Comparison of ENCODE assay signal across 18 cellular contexts in the genomic region with DNA sequence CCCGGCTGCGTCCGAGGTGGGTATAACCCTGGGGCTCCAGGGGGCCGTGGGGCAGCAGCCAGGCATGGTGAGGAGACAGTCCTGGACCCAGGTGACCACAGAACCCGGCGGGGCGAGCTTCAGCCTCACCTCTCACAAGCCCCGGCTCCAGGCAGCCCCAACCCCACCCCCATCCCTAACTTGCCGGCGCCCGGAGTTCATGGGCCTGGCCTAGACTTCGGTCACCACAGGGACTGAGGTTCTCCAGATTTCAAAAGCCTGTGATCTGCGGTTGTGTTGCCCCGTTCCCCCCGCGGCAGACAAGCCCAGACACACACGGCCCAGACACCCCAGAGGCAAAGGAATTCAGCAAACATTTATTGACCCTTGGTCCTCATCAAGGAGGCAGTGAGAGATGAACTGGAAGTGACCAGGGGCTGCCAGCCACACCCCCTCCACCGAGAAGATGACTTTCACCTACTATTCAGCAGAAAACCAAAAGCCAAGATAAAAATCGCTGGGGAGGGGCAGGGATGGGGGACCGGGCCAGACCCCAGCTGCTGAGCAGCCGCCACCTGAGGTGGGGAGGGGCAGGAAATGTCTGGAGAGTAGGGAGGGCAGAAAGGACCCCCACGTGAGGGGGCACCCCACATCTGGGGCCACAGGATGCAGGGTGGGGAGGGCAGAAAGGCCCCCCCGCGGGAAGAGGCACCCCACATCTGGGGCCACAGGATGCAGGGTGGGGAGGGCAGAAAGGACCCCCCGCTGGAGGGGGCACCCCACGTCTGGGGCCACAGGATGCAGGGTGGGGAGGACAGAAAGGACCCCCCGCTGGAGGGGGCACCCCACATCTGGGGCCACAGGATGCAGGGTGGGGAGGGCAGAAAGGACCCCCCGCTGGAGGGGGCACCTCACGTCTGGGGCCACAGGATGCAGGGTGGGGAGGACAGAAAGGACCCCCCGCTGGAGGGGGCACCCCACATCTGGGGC. TPM values are rescaled to one million over a fixed set of nuclear protein-coding genes. Genes with fewer than 3 reads are reported as not detected.
A peak's percentile ranks its signal among the peaks of the same experiment; 100 is the strongest.
DNase-seq lines count a peak whose midpoint lies in the region; ATAC-seq, FAIRE-seq and TF ChIP-seq lines count a peak whose summit lies in the region.
"Had no signal": no experiment of that assay in that cellular context is flagged by ENCODE, and none has a peak within 500 bp of the region (broad histone marks: within the 10 kb centered on the region; RNA-seq: fewer than 3 reads in every experiment).

No MANE protein-coding gene starts in this region.

- peaks cover 8% of the 10 kb centered on the region; the same call in 2 of the 3 replicates for H3K79me2 ChIP-seq in K562 (ENCODE audit: control insufficient read depth, insufficient read depth, low read length)

- H3K4ac ChIP-seq in mesenchymal stem cell (ENCODE audit: low read depth in 1 of 2, low read length in 2 of 2) = no peak overlapping the region

- no peak overlapping the region for H3K14ac ChIP-seq in mesenchymal stem cell (ENCODE audit: low read length in 2 of 2)

- no peaks in the 10 kb centered on the region for H3K36me3 ChIP-seq in right atrium auricular region
- no peaks in the 10 kb centered on the region for H3K36me3 ChIP-seq in K562 (ENCODE audit: control insufficient read depth, insufficient read depth, low read length)
- H3K36me3 ChIP-seq in mesenchymal stem cell (ENCODE audit: control insufficient read depth in 1 of 2, insufficient read depth in 2 of 2, low read depth in 1 of 2, low read length in 2 of 2) = peaks cover 0 to 3% of the 10 kb centered on the region in 2 experiments
- no peaks in the 10 kb centered on the region for H3K36me3 ChIP-seq in upper lobe of right lung
- H3K36me3 ChIP-seq: Peyer's patch, stomach, vagina had no signal

- H3K23ac ChIP-seq in mesenchymal stem cell (ENCODE audit: low read length in 2 of 2) = no peak overlapping the region

- DNase-seq in Right ventricle myocardium inferior (ENCODE audit: missing footprints) = peak; percentile 63
- DNase-seq in right atrium auricular region (ENCODE audit: low spot score) = no peak
- peak in 1 of 4 experiments; percentile 16 for DNase-seq in K562 (ENCODE audit: extremely low read depth in 1 of 4, low spot score in 3 of 4)
- peak; percentile 47 for DNase-seq in mesenchymal stem cell
- peak; percentile 60 for DNase-seq in upper lobe of right lung
- DNase-seq in dedifferentiated amniotic fluid mesenchymal stem cell (ENCODE audit: extremely low spot score) = no peak
- DNase-seq in NCI-H1092 (lab: John Stamatoyannopoulos, UW) = no peak
- DNase-seq: activated CD4-positive, CD25-positive, alpha-beta regulatory T cell; activated CD8-positive, alpha-beta memory T cell treated with anti-CD3 and anti-CD28 coated beads, Interleukin-2, amount 50 U/mL, for 4 hours; central memory CD4-positive, alpha-beta T cell; NCI-H1436 treated with DMSO at 0.1 percent for 48 hours; Peyer's patch; stomach had no signal

- H2BK12ac ChIP-seq in mesenchymal stem cell (ENCODE audit: low read length in 2 of 2) = no peak overlapping the region

- H3K9ac ChIP-seq in K562 (ENCODE audit: insufficient read depth in 1 of 2, low read depth in 2 of 2, low read length in 2 of 2) (no peak overlapping the region), mesenchymal stem cell (ENCODE audit: low read length) (no peak overlapping the region)

- H3K9me3 ChIP-seq in right atrium auricular region = peaks cover 0 to 11% of the 10 kb centered on the region in 2 donors
- no peaks in the 10 kb centered on the region for H3K9me3 ChIP-seq in K562 (replicated peaks; ENCODE audit: control insufficient read depth, insufficient read depth, low read depth, low read length)
- peaks cover 5% of the 10 kb centered on the region for H3K9me3 ChIP-seq in mesenchymal stem cell (ENCODE audit: control insufficient read depth, low read length)
- no peaks in the 10 kb centered on the region for H3K9me3 ChIP-seq in upper lobe of right lung

- H2AK5ac ChIP-seq in mesenchymal stem cell (ENCODE audit: low read length, severe bottlenecking) = no peak overlapping the region

- H3K27ac ChIP-seq in right atrium auricular region = no peak overlapping the region
- H3K27ac ChIP-seq in K562 (ENCODE audit: extremely low read depth, low read depth, low read length) = no peak overlapping the region
- no peak overlapping the region for H3K27ac ChIP-seq in mesenchymal stem cell (ENCODE audit: low read length, poor library complexity, severe bottlenecking)
- no peak overlapping the region for H3K27ac ChIP-seq in upper lobe of right lung
- H3K27ac ChIP-seq: Peyer's patch, stomach, vagina had no signal

- TF ChIP-seq RAD21 in K562 (CRISPR knock-in tag; conservative IDR thresholded peaks at IDR 0.05 in 1 of 2, IDR thresholded peaks at IDR 0.05 in 1 of 2) = no peak

- no peaks in the 10 kb centered on the region for H3K9me1 ChIP-seq in K562 (ENCODE audit: control insufficient read depth, insufficient read depth, low read length)

- H3K4me2 ChIP-seq in K562 (ENCODE audit: insufficient read depth, low read length) = no peak overlapping the region
- no peak overlapping the region for H3K4me2 ChIP-seq in mesenchymal stem cell (ENCODE audit: low read length, poor library complexity, severe bottlenecking)

- TF ChIP-seq EP300 in K562 (IDR thresholded peaks at IDR 0.05; ENCODE audit: low read length) = no peak

- H3K18ac ChIP-seq in mesenchymal stem cell (ENCODE audit: low read depth in 1 of 2, low read length in 2 of 2) = peak overlapping the region in 1 of 2 experiments; percentile 0

- H3K79me1 ChIP-seq in mesenchymal stem cell (replicated peaks; ENCODE audit: low read length, poor library complexity, severe bottlenecking) = peaks cover under 1% of the 10 kb centered on the region

- POLR2A ChIA-PET in K562 (lab: Yijun Ruan, JAX) = interaction anchor here (0.7 to 1.9 kb wide), 4 partner anchors 9 to 13 kb away, joined by 4 to 8 read pairs (median 6); a partner anchor contains a TSS

- H4K8ac ChIP-seq in mesenchymal stem cell (ENCODE audit: low read length) = no peak overlapping the region

- CTCF ChIA-PET in K562 (lab: Yijun Ruan, JAX; ENCODE audit: low intra/inter-chr PET ratio) = no interaction called here

- no peaks in the 10 kb centered on the region for H3K27me3 ChIP-seq in right atrium auricular region
- H3K27me3 ChIP-seq in K562 (ENCODE audit: control insufficient read depth in 2 of 2, insufficient read depth in 2 of 2, low read length in 2 of 2) = peaks cover 0 to 8% of the 10 kb centered on the region in 2 experiments; a peak in 2 of 5 replicates
- H3K27me3 ChIP-seq in mesenchymal stem cell (ENCODE audit: control insufficient read depth in 1 of 2, insufficient read depth in 1 of 2, low read length in 2 of 2) = peaks cover 16 to 54% of the 10 kb centered on the region in 2 experiments
- peaks cover 30% of the 10 kb centered on the region for H3K27me3 ChIP-seq in upper lobe of right lung
- H3K27me3 ChIP-seq: vagina had no signal

- H2AFZ ChIP-seq in K562 (ENCODE audit: low read depth, low read length) (no peak overlapping the region), mesenchymal stem cell (ENCODE audit: low read depth, low read length) (no peak overlapping the region)

- H4K20me1 ChIP-seq in K562 (replicated peaks; ENCODE audit: control insufficient read depth, insufficient read depth, low read length) = peaks cover 9% of the 10 kb centered on the region; the same call in 1 of the 2 replicates

- H2BK120ac ChIP-seq in mesenchymal stem cell (ENCODE audit: low read depth, low read length) = no peak overlapping the region

- 11% methylated on average over 25 of the region's 30 CpGs for WGBS in K562 (ENCODE audit: insufficient coverage, low coverage, missing lambda C conversion rate)
- 56% methylated on average over 18 of the region's 30 CpGs for WGBS in mesenchymal stem cell

- H3K4me3 ChIP-seq in right atrium auricular region (no peak overlapping the region), K562 (no peak overlapping the region), mesenchymal stem cell (ENCODE audit: insufficient read depth in 1 of 2, low read depth in 1 of 2, low read length in 2 of 2) (no peak overlapping the region), upper lobe of right lung (no peak overlapping the region)
- H3K4me3 ChIP-seq: Peyer's patch, stomach, vagina had no signal

- no peak overlapping the region for H4K91ac ChIP-seq in mesenchymal stem cell (ENCODE audit: low read length)

- no peak for TF ChIP-seq POLR2A in K562 (conservative IDR thresholded peaks at IDR 0.05)
- TF ChIP-seq POLR2A in GM18505 (IDR thresholded peaks at IDR 0.05; ENCODE audit: borderline replicate concordance, extremely low read depth, insufficient read depth, insufficient read length) = no peak

- in situ Hi-C loops in K562 (cut with MboI) = no loop called here

- no peak for ATAC-seq in Right ventricle myocardium inferior
- no peak for ATAC-seq in K562
- no peak for ATAC-seq in upper lobe of right lung
- ATAC-seq in GM18505 (IDR thresholded peaks at IDR 0.05; ENCODE audit: unreplicated experiment) = no peak
- ATAC-seq: activated naive CD4-positive, alpha-beta T cell treated with anti-CD3 and anti-CD28 coated beads, Interleukin-2, amount 50 U/mL, for 72 hours; left lobe of liver had no signal

- FAIRE-seq in K562 (lab: Jason Lieb, UNC) = no peak

- TF ChIP-seq CTCF in right atrium auricular region (IDR thresholded peaks at IDR 0.05) (no peak), K562 (IDR thresholded peaks at IDR 0.05 in 2 of 3, conservative IDR thresholded peaks at IDR 0.05 in 1 of 3; ENCODE audit: insufficient read depth in 2 of 3, low read depth in 1 of 3, low read length in 3 of 3) (no peak), upper lobe of right lung (IDR thresholded peaks at IDR 0.05) (no peak)

- intact Hi-C loops in Right ventricle myocardium inferior (cut with DNase I) (no loop called here), K562 (cut with micrococcal nuclease) (no loop called here), upper lobe of right lung (cut with DNase I) (no loop called here)

- H3K4me1 ChIP-seq in right atrium auricular region (peaks cover 0 to 29% of the 10 kb centered on the region in 2 donors), K562 (replicated peaks in 1 of 2; ENCODE audit: control insufficient read depth in 2 of 2, insufficient read depth in 2 of 2, low read length in 2 of 2) (peaks cover 3 to 59% of the 10 kb centered on the region in 2 experiments; a peak in 4 of 5 replicates), mesenchymal stem cell (ENCODE audit: control insufficient read depth, insufficient read depth, low read depth, low read length) (peaks cover 30% of the 10 kb centered on the region), upper lobe of right lung (peaks cover 5% of the 10 kb centered on the region)

- BruUV-seq in K562 (replicated peaks; lab: Mats Ljungman, UMichigan) = no TSS peak

- no peak overlapping the region for H2BK15ac ChIP-seq in mesenchymal stem cell (ENCODE audit: low read depth, poor library complexity, severe bottlenecking)

- H2BK5ac ChIP-seq in mesenchymal stem cell (ENCODE audit: low read depth, low read length, poor library complexity, severe bottlenecking) = no peak overlapping the region

RNA-seq across cellular contexts. Expression of a gene that starts 3.9 kb away (rescaled TPM):
- total RNA-seq in Right ventricle myocardium inferior (36.7 TPM), right atrium auricular region (10 to 100 TPM; 31.8 to 68.4 TPM), K562 (2014; rRNA removed) (41.4 and 49.2 TPM in 2 replicates), K562 (2014; rRNA removed; fragmentation: Illumina TruSeq; extraction: Trizol) (0.25 TPM in 1 of 2 replicates, not detected in the other), K562 (2015; rRNA removed; fragmentation: Illumina TruSeq; extraction: Trizol) (1.9 TPM in 2 replicates), K562 (2021) (40.5 and 44.3 TPM in 2 replicates), upper lobe of right lung (26.8 TPM)
- total RNA-seq in K562 (2011; cell fraction: chromatin; rRNA removed; ENCODE audit: low replicate concordance) = 5.7 and 23.9 TPM in 2 replicates
- 54.5 and 57.7 TPM in 2 replicates for total RNA-seq in K562 (2011; cell fraction: nucleolus; rRNA removed)
- total RNA-seq in K562 (2011; cell fraction: nucleoplasm; rRNA removed) = 14.9 and 19.0 TPM in 2 replicates
- polyA plus RNA-seq in K562 (2011; rRNA removed) (5.3 and 10.4 TPM in 2 replicates), K562 (2014; fragmentation: Illumina TruSeq; extraction: Trizol) (0.21 and 0.61 TPM in 2 replicates), K562 (2014; fragmentation: Nextera tagmentation; extraction: Ambion mirVana) (not detected), K562 (2014; rRNA removed) (33.7 and 43.7 TPM in 2 replicates)
- 18.6 and 66.9 TPM in 2 replicates for polyA plus RNA-seq in K562 (2011; cell fraction: cytosol; rRNA removed)
- polyA plus RNA-seq in K562 (2011; cell fraction: nucleus; rRNA removed) = 86.7 and 173 TPM in 2 replicates
- 8.3 and 15.7 TPM in 2 replicates for polyA plus RNA-seq in K562 (2012)
- 0.21 TPM in 1 of 2 replicates, not detected in the other for polyA minus RNA-seq in K562 (2011; rRNA and poly(A)+ RNA removed)
- 3.6 and 11.6 TPM in 2 replicates for polyA minus RNA-seq in K562 (2011; cell fraction: cytosol; rRNA and poly(A)+ RNA removed)
- 7.2 and 11.6 TPM in 2 replicates for polyA minus RNA-seq in K562 (2011; cell fraction: nucleus; rRNA and poly(A)+ RNA removed)
- polyA plus RNA-seq in mesenchymal stem cell (2013, experiment 1 of 2) = 28.5 TPM
- polyA plus RNA-seq in mesenchymal stem cell (2013, experiment 2 of 2) = 25.8 TPM

RNA-seq across cellular contexts. Expression of a gene that starts 14.1 kb away (rescaled TPM):
- total RNA-seq in Right ventricle myocardium inferior (174 TPM), right atrium auricular region (10 to 100 TPM; 22.0 to 61.8 TPM), K562 (2014; rRNA removed) (not detected in 2 replicates), K562 (2014; rRNA removed; fragmentation: Illumina TruSeq; extraction: Trizol) (not detected in 2 replicates), K562 (2015; rRNA removed; fragmentation: Illumina TruSeq; extraction: Trizol) (not detected in 2 replicates), K562 (2021) (not detected in 2 replicates), upper lobe of right lung (0.35 TPM)
- total RNA-seq in K562 (2011; cell fraction: chromatin; rRNA removed; ENCODE audit: low replicate concordance) = 0.30 and 1.0 TPM in 2 replicates
- 0.39 and 0.67 TPM in 2 replicates for total RNA-seq in K562 (2011; cell fraction: nucleolus; rRNA removed)
- total RNA-seq in K562 (2011; cell fraction: nucleoplasm; rRNA removed) = 0.23 and 0.29 TPM in 2 replicates
- polyA plus RNA-seq in K562 (2011; rRNA removed) (0.04 TPM in 1 of 2 replicates, not detected in the other), K562 (2014; fragmentation: Illumina TruSeq; extraction: Trizol) (not detected in 2 replicates), K562 (2014; fragmentation: Nextera tagmentation; extraction: Ambion mirVana) (not detected), K562 (2014; rRNA removed) (not detected in 2 replicates)
- polyA plus RNA-seq in K562 (2011; cell fraction: cytosol; rRNA removed) = 0.06 TPM in 1 of 2 replicates, not detected in the other
- polyA plus RNA-seq in K562 (2011; cell fraction: nucleus; rRNA removed) = 0.18 and 0.25 TPM in 2 replicates
- 0.46 and 0.48 TPM in 2 replicates for polyA plus RNA-seq in K562 (2012)
- polyA minus RNA-seq in K562 (2011; rRNA and poly(A)+ RNA removed) = not detected in 2 replicates
- not detected in 2 replicates for polyA minus RNA-seq in K562 (2011; cell fraction: cytosol; rRNA and poly(A)+ RNA removed)
- polyA minus RNA-seq in K562 (2011; cell fraction: nucleus; rRNA and poly(A)+ RNA removed) = 0.33 TPM in 1 of 2 replicates, not detected in the other
- polyA plus RNA-seq in mesenchymal stem cell (2013, experiment 1 of 2) = not detected
- not detected for polyA plus RNA-seq in mesenchymal stem cell (2013, experiment 2 of 2)
- total RNA-seq: activated naive CD4-positive, alpha-beta T cell treated with anti-CD3 and anti-CD28 coated beads, Interleukin-2, amount 50 U/mL, for 72 hours; LHCN-M2; vagina had no signal

RNA-seq across cellular contexts. Expression of a gene that starts 17.3 kb away (rescaled TPM):
- total RNA-seq in Right ventricle myocardium inferior = 19.2 TPM
- total RNA-seq in right atrium auricular region = 10 to 100 TPM; 26.8 to 32.2 TPM
- total RNA-seq in K562 (2011; cell fraction: chromatin; rRNA removed; ENCODE audit: low replicate concordance) = 2.7 and 7.4 TPM in 2 replicates
- 13.3 and 15.0 TPM in 2 replicates for total RNA-seq in K562 (2011; cell fraction: nucleolus; rRNA removed)
- total RNA-seq in K562 (2011; cell fraction: nucleoplasm; rRNA removed) = 6.9 and 9.5 TPM in 2 replicates
- 58.3 and 70.7 TPM in 2 replicates for total RNA-seq in K562 (2014; rRNA removed)
- total RNA-seq in K562 (2014; rRNA removed; fragmentation: Illumina TruSeq; extraction: Trizol) = 0.40 and 0.54 TPM in 2 replicates
- 10.8 and 11.6 TPM in 2 replicates for total RNA-seq in K562 (2015; rRNA removed; fragmentation: Illumina TruSeq; extraction: Trizol)
- 31.1 and 32.5 TPM in 2 replicates for total RNA-seq in K562 (2021)
- 14.5 and 15.7 TPM in 2 replicates for polyA plus RNA-seq in K562 (2011; rRNA removed)
- 26.4 and 90.5 TPM in 2 replicates for polyA plus RNA-seq in K562 (2011; cell fraction: cytosol; rRNA removed)
- polyA plus RNA-seq in K562 (2011; cell fraction: nucleus; rRNA removed) = 11.7 and 19.4 TPM in 2 replicates
- 26.7 and 43.1 TPM in 2 replicates for polyA plus RNA-seq in K562 (2012)
- 2.6 and 12.8 TPM in 2 replicates for polyA plus RNA-seq in K562 (2014; fragmentation: Illumina TruSeq; extraction: Trizol)
- polyA plus RNA-seq in K562 (2014; fragmentation: Nextera tagmentation; extraction: Ambion mirVana) = 10 to 100 TPM in 1 of 2 experiments, 1 to 10 TPM in 1; 7.2 to 12.2 TPM
- 50.8 and 56.1 TPM in 2 replicates for polyA plus RNA-seq in K562 (2014; rRNA removed)
- 1.9 and 3.6 TPM in 2 replicates for polyA minus RNA-seq in K562 (2011; rRNA and poly(A)+ RNA removed)
- polyA minus RNA-seq in K562 (2011; cell fraction: cytosol; rRNA and poly(A)+ RNA removed) = 6.9 and 7.5 TPM in 2 replicates
- 1.9 and 5.0 TPM in 2 replicates for polyA minus RNA-seq in K562 (2011; cell fraction: nucleus; rRNA and poly(A)+ RNA removed)
- polyA plus RNA-seq in mesenchymal stem cell (2013, experiment 1 of 2) = 70.3 TPM
- polyA plus RNA-seq in mesenchymal stem cell (2013, experiment 2 of 2) = 75.0 TPM
- 93.6 TPM for total RNA-seq in upper lobe of right lung

RNA-seq across cellular contexts. Expression of a gene that starts 24.0 kb away (rescaled TPM):
- 14.1 TPM for total RNA-seq in Right ventricle myocardium inferior
- 10 to 100 TPM; 22.5 to 27.9 TPM for total RNA-seq in right atrium auricular region
- total RNA-seq in K562 (2011; cell fraction: chromatin; rRNA removed; ENCODE audit: low replicate concordance) = 268 and 576 TPM in 2 replicates
- 387 and 414 TPM in 2 replicates for total RNA-seq in K562 (2011; cell fraction: nucleolus; rRNA removed)
- 326 and 377 TPM in 2 replicates for total RNA-seq in K562 (2011; cell fraction: nucleoplasm; rRNA removed)
- total RNA-seq in K562 (2014; rRNA removed) = 29.5 and 37.2 TPM in 2 replicates
- total RNA-seq in K562 (2014; rRNA removed; fragmentation: Illumina TruSeq; extraction: Trizol) = 4.5 and 4.9 TPM in 2 replicates
- 12.0 and 13.2 TPM in 2 replicates for total RNA-seq in K562 (2015; rRNA removed; fragmentation: Illumina TruSeq; extraction: Trizol)
- 89.7 and 111 TPM in 2 replicates for total RNA-seq in K562 (2021)
- polyA plus RNA-seq in K562 (2011; rRNA removed) = 18.1 and 39.0 TPM in 2 replicates
- polyA plus RNA-seq in K562 (2011; cell fraction: cytosol; rRNA removed) = 28.0 and 43.3 TPM in 2 replicates
- 483 and 499 TPM in 2 replicates for polyA plus RNA-seq in K562 (2011; cell fraction: nucleus; rRNA removed)
- 66.2 and 73.2 TPM in 2 replicates for polyA plus RNA-seq in K562 (2012)
- polyA plus RNA-seq in K562 (2014; fragmentation: Illumina TruSeq; extraction: Trizol) = 19.2 and 34.8 TPM in 2 replicates
- polyA plus RNA-seq in K562 (2014; fragmentation: Nextera tagmentation; extraction: Ambion mirVana) = under 1 TPM; 0.04 to 0.06 TPM
- polyA plus RNA-seq in K562 (2014; rRNA removed) = 49.3 and 67.7 TPM in 2 replicates
- 12.6 and 21.4 TPM in 2 replicates for polyA minus RNA-seq in K562 (2011; rRNA and poly(A)+ RNA removed)
- 33.4 and 47.6 TPM in 2 replicates for polyA minus RNA-seq in K562 (2011; cell fraction: cytosol; rRNA and poly(A)+ RNA removed)
- polyA minus RNA-seq in K562 (2011; cell fraction: nucleus; rRNA and poly(A)+ RNA removed) = 68.5 and 80.0 TPM in 2 replicates
- 64.9 TPM for polyA plus RNA-seq in mesenchymal stem cell (2013, experiment 1 of 2)
- 62.3 TPM for polyA plus RNA-seq in mesenchymal stem cell (2013, experiment 2 of 2)
- 135 TPM for total RNA-seq in upper lobe of right lung

RNA-seq across cellular contexts. Expression of a gene that starts 29.7 kb away (rescaled TPM):
- total RNA-seq in Right ventricle myocardium inferior (not detected), right atrium auricular region (under 1 TPM in 1 of 2 donors, not detected in 1; 0.59 TPM), K562 (2014; rRNA removed) (0.09 and 0.69 TPM in 2 replicates), K562 (2014; rRNA removed; fragmentation: Illumina TruSeq; extraction: Trizol) (0.07 TPM in 1 of 2 replicates, not detected in the other), K562 (2015; rRNA removed; fragmentation: Illumina TruSeq; extraction: Trizol) (0.11 and 0.18 TPM in 2 replicates), K562 (2021) (1.2 and 1.5 TPM in 2 replicates), upper lobe of right lung (2.1 TPM)
- total RNA-seq in K562 (2011; cell fraction: chromatin; rRNA removed; ENCODE audit: low replicate concordance) = 0.99 and 3.5 TPM in 2 replicates
- total RNA-seq in K562 (2011; cell fraction: nucleolus; rRNA removed) = 1.2 and 2.6 TPM in 2 replicates
- 0.88 and 1.6 TPM in 2 replicates for total RNA-seq in K562 (2011; cell fraction: nucleoplasm; rRNA removed)
- polyA plus RNA-seq in K562 (2011; rRNA removed) (0.13 and 0.34 TPM in 2 replicates), K562 (2014; fragmentation: Illumina TruSeq; extraction: Trizol) (0.13 and 0.69 TPM in 2 replicates), K562 (2014; fragmentation: Nextera tagmentation; extraction: Ambion mirVana) (not detected), K562 (2014; rRNA removed) (0.52 and 0.80 TPM in 2 replicates)
- polyA plus RNA-seq in K562 (2011; cell fraction: cytosol; rRNA removed) = 0.12 and 0.37 TPM in 2 replicates
- 2.6 and 3.6 TPM in 2 replicates for polyA plus RNA-seq in K562 (2011; cell fraction: nucleus; rRNA removed)
- polyA plus RNA-seq in K562 (2012) = 0.47 and 1.4 TPM in 2 replicates
- polyA minus RNA-seq in K562 (2011; rRNA and poly(A)+ RNA removed) = not detected in 2 replicates
- polyA minus RNA-seq in K562 (2011; cell fraction: cytosol; rRNA and poly(A)+ RNA removed) = 0.55 TPM in 1 of 2 replicates, not detected in the other
- 1.3 and 1.8 TPM in 2 replicates for polyA minus RNA-seq in K562 (2011; cell fraction: nucleus; rRNA and poly(A)+ RNA removed)
- 0.75 TPM for polyA plus RNA-seq in mesenchymal stem cell (2013, experiment 1 of 2)
- 0.60 TPM for polyA plus RNA-seq in mesenchymal stem cell (2013, experiment 2 of 2)

Comparison
In these comparisons a context has a peak if more than half of its experiments do, and no peak if none do; other contexts are left out.
1. DNase-seq: peak in Right ventricle myocardium inferior (single experiment), mesenchymal stem cell (single experiment) and upper lobe of right lung (single experiment); none in right atrium auricular region (single experiment), dedifferentiated amniotic fluid mesenchymal stem cell (single experiment) and NCI-H1092 (single experiment).
2. RNA of a gene that starts 14.1 kb away (total RNA-seq): 174 TPM in Right ventricle myocardium inferior (single experiment) and 22.0 to 61.8 TPM in right atrium auricular region; 0.35 TPM in upper lobe of right lung (single experiment) and 0.23 to 1.0 TPM in K562; every median in the first group is over 10 times any median in the second.